ENCODE assay signal across 22 cellular contexts in genomic region chr7:84088669-84089278, GRCh38.
DNase-seq lines count a peak whose midpoint lies in the region; ATAC-seq and TF ChIP-seq lines count a peak whose summit lies in the region.
"Had no signal": no experiment of that assay in that cellular context is flagged by ENCODE, and none has a peak within 500 bp of the region (broad histone marks: within the 10 kb centered on the region; RNA-seq: fewer than 3 reads in every experiment).

No MANE protein-coding gene starts in this region.

- H3K4me3 Mint-ChIP-seq in HFFc6 (peak overlapping the region; percentile 33), WTC11 (no peak overlapping the region), H9 (no peak overlapping the region)
- H3K4me3 Mint-ChIP-seq: activated CD8-positive, alpha-beta T cell treated with anti-CD3 and anti-CD28 coated beads, Interleukin-2, amount 10 ng/mL, durations not matched to agents 7 days and 5 days; natural killer cell treated with Interleukin-12 subunit alpha and Interleukin-12 subunit beta and Interleukin-15 and Interleukin-18, amount 100 ng/mL, for 72 hours had no signal

- H3K4me1 ChIP-seq in mesenchymal stem cell (ENCODE audit: control insufficient read depth, insufficient read depth, low read depth, low read length) (no peaks in the 10 kb centered on the region), H9 (ENCODE audit: insufficient read depth, low read length) (peaks cover 4% of the 10 kb centered on the region; the same call in 1 of the 2 replicates)
- H3K4me1 ChIP-seq: psoas muscle, tibial nerve had no signal

- H3K79me2 ChIP-seq in H9 (ENCODE audit: insufficient read depth, low read length): no peaks in the 10 kb centered on the region

- H3K23ac ChIP-seq in mesenchymal stem cell (ENCODE audit: low read length in 2 of 2) (no peak overlapping the region), H9 (ENCODE audit: insufficient read length, low read depth, low read length) (no peak overlapping the region)

- CTCF ChIA-PET in WTC11 (lab: Charles Lee): no interaction called here

- no CpG with 5 or more reads among the region's 3 CpGs for WGBS in mesenchymal stem cell
- WGBS in H9 (ENCODE audit: extremely low coverage, insufficient read length, low lambda C conversion rate): no CpG with 5 or more reads among the region's 3 CpGs

- no peak overlapping the region for H3K9ac ChIP-seq in mesenchymal stem cell (ENCODE audit: low read length)
- no peak overlapping the region for H3K9ac ChIP-seq in H9 (ENCODE audit: extremely low read depth, insufficient read length, low read length)

- H4K91ac ChIP-seq in mesenchymal stem cell (ENCODE audit: low read length): no peak overlapping the region
- H4K91ac ChIP-seq in H9 (ENCODE audit: insufficient read length, low read depth, low read length): no peak overlapping the region

- TF ChIP-seq CTCF in HFFc6 (IDR thresholded peaks at IDR 0.05): no peak
- no peak for TF ChIP-seq CTCF in WTC11 (IDR thresholded peaks at IDR 0.05)
- no peak for TF ChIP-seq CTCF in H9 (conservative IDR thresholded peaks at IDR 0.05)

- H3K4me1 Mint-ChIP-seq in HFFc6 (ENCODE audit: low read depth) (peaks cover 47% of the 10 kb centered on the region), WTC11 (peaks cover 35% of the 10 kb centered on the region), H9 (peaks cover 28 to 29% of the 10 kb centered on the region in 2 experiments)

- no peak overlapping the region for H2BK20ac ChIP-seq in H9 (ENCODE audit: low read depth, low read length, poor library complexity, severe bottlenecking)

- H3K18ac ChIP-seq in mesenchymal stem cell (ENCODE audit: low read depth in 1 of 2, low read length in 2 of 2) (no peak overlapping the region), H9 (ENCODE audit: insufficient read length, low read depth, low read length) (no peak overlapping the region)

- H3K79me1 ChIP-seq in mesenchymal stem cell (replicated peaks; ENCODE audit: low read length, poor library complexity, severe bottlenecking) (peaks cover 3% of the 10 kb centered on the region), H9 (ENCODE audit: insufficient read depth, low read depth, low read length, poor library complexity, severe bottlenecking) (no peaks in the 10 kb centered on the region)

- H3K9me3 ChIP-seq in mesenchymal stem cell (ENCODE audit: control insufficient read depth, low read length): no peaks in the 10 kb centered on the region
- H3K9me3 ChIP-seq in H9 (ENCODE audit: control insufficient read depth, low read depth, low read length): no peaks in the 10 kb centered on the region
- H3K9me3 ChIP-seq: esophagus muscularis mucosa, psoas muscle, tibial nerve had no signal

- no peak for ATAC-seq in WTC11
- no peak for ATAC-seq in GM21526 (IDR thresholded peaks at IDR 0.05; ENCODE audit: low FRiP score, unreplicated experiment)
- ATAC-seq: activated CD8-positive, alpha-beta T cell treated with anti-CD3 and anti-CD28 coated beads, Interleukin-2, amount 10 ng/mL, durations not matched to agents 7 days and 5 days; left lobe of liver; natural killer cell treated with Interleukin-12 subunit alpha and Interleukin-12 subunit beta and Interleukin-15 and Interleukin-18, amount 100 ng/mL, for 72 hours; psoas muscle; stimulated activated naive CD8-positive, alpha-beta T cell treated with anti-CD3 and anti-CD28 coated beads, Interleukin-15, Interleukin-2, amounts not matched to agents 100 U/mL and 50 U/mL, for 24 hours had no signal

- H3K36me3 Mint-ChIP-seq in HFFc6 (ENCODE audit: low read depth): peaks cover 14% of the 10 kb centered on the region
- H3K36me3 Mint-ChIP-seq in WTC11: no peaks in the 10 kb centered on the region
- H3K36me3 Mint-ChIP-seq in H9 (ENCODE audit: insufficient read depth in 1 of 3, low read depth in 3 of 3): no peaks in the 10 kb centered on the region; a peak in 2 of 7 replicates
- H3K36me3 Mint-ChIP-seq: natural killer cell treated with Interleukin-12 subunit alpha and Interleukin-12 subunit beta and Interleukin-15 and Interleukin-18, amount 100 ng/mL, for 72 hours had no signal

- no peaks in the 10 kb centered on the region for H3K27me3 Mint-ChIP-seq in HFFc6 (ENCODE audit: insufficient read depth)
- no peaks in the 10 kb centered on the region for H3K27me3 Mint-ChIP-seq in WTC11 (ENCODE audit: low read depth)
- H3K27me3 Mint-ChIP-seq in H9 (ENCODE audit: low read depth): no peaks in the 10 kb centered on the region; the same call in none of the 2 replicates
- H3K27me3 Mint-ChIP-seq: natural killer cell treated with Interleukin-12 subunit alpha and Interleukin-12 subunit beta and Interleukin-15 and Interleukin-18, amount 100 ng/mL, for 72 hours had no signal

- H2BK120ac ChIP-seq in mesenchymal stem cell (ENCODE audit: low read depth, low read length) (no peak overlapping the region), H9 (ENCODE audit: low read depth, low read length, poor library complexity, severe bottlenecking) (no peak overlapping the region)

- no peak overlapping the region for H2AFZ ChIP-seq in mesenchymal stem cell (ENCODE audit: low read depth, low read length)
- no peak overlapping the region for H2AFZ ChIP-seq in H9 (ENCODE audit: low read length)

- H2BK5ac ChIP-seq in mesenchymal stem cell (ENCODE audit: low read depth, low read length, poor library complexity, severe bottlenecking): no peak overlapping the region
- no peak overlapping the region for H2BK5ac ChIP-seq in H9 (ENCODE audit: insufficient read length, low read length)

- H3K4ac ChIP-seq in mesenchymal stem cell (ENCODE audit: low read depth in 1 of 2, low read length in 2 of 2) (no peak overlapping the region), H9 (ENCODE audit: low read depth, low read length) (no peak overlapping the region)

- H4K20me1 ChIP-seq in H9 (ENCODE audit: control insufficient read depth, insufficient read depth, insufficient read length): no peaks in the 10 kb centered on the region

- H3K9me3 Mint-ChIP-seq in HFFc6 (no peaks in the 10 kb centered on the region), WTC11 (peaks cover 3% of the 10 kb centered on the region; the same call in 1 of the 2 replicates), H9 (no peaks in the 10 kb centered on the region)

- no peak overlapping the region for H2BK15ac ChIP-seq in mesenchymal stem cell (ENCODE audit: low read depth, poor library complexity, severe bottlenecking)
- H2BK15ac ChIP-seq in H9 (ENCODE audit: low read depth, low read length): no peak overlapping the region

- H2AK5ac ChIP-seq in mesenchymal stem cell (ENCODE audit: low read length, severe bottlenecking): no peak overlapping the region
- no peak overlapping the region for H2AK5ac ChIP-seq in H9 (ENCODE audit: insufficient read length, low read length)

- no peaks in the 10 kb centered on the region for H3K23me2 ChIP-seq in H9 (ENCODE audit: insufficient read length, low read depth, low read length, poor library complexity, severe bottlenecking)

- H2BK12ac ChIP-seq in mesenchymal stem cell (ENCODE audit: low read length in 2 of 2) (no peak overlapping the region), H9 (ENCODE audit: insufficient read length, low read depth, low read length) (no peak overlapping the region)

- H3K27me3 ChIP-seq in mesenchymal stem cell (ENCODE audit: control insufficient read depth in 1 of 2, insufficient read depth in 1 of 2, low read length in 2 of 2) (no peaks in the 10 kb centered on the region), H9 (ENCODE audit: insufficient read depth, low read length) (no peaks in the 10 kb centered on the region)
- H3K27me3 ChIP-seq: esophagus muscularis mucosa, tibial nerve had no signal

- DNase-seq in DMS53 treated with DMSO at 0.1 percent for 48 hours (lab: John Stamatoyannopoulos, UW; ENCODE audit: unreplicated experiment): peak; percentile 79
- DNase-seq in HFFc6: no peak
- DNase-seq in WTC11 (ENCODE audit: low spot score): no peak
- peak; percentile 53 for DNase-seq in mesenchymal stem cell
- DNase-seq in H9: no peak
- no peak for DNase-seq in iPS-NIHi7 (ENCODE audit: extremely low spot score)
- DNase-seq: activated CD8-positive, alpha-beta T cell treated with anti-CD3 and anti-CD28 coated beads, Interleukin-2, amount 10 ng/mL, durations not matched to agents 7 days and 5 days; activated naive CD4-positive, alpha-beta T cell treated with Interleukin-2 at 50 U/mL for 16 hours; activated T-cell treated with anti-CD3 and anti-CD28 coated beads, Interleukin-2, amount 50 U/mL, for 1 hour; anterior cingulate cortex; DND-41; effector CD4-positive, alpha-beta T cell; H7; NCI-H1694; psoas muscle; stimulated activated naive CD8-positive, alpha-beta T cell treated with anti-CD3 and anti-CD28 coated beads, Interleukin-15, Interleukin-2, amounts not matched to agents 100 U/mL and 50 U/mL, for 24 hours had no signal

- H3T11ph ChIP-seq in H9 (ENCODE audit: low read length): no peak overlapping the region

- no peak overlapping the region for H3K56ac ChIP-seq in H9 (ENCODE audit: insufficient read length, low read depth, low read length)

- peak overlapping the region; percentile 28; the same call in 1 of the 2 replicates for H3K27ac Mint-ChIP-seq in HFFc6
- peak overlapping the region; percentile 56 for H3K27ac Mint-ChIP-seq in WTC11
- H3K27ac Mint-ChIP-seq in H9: peak overlapping the region in 1 of 3 experiments; percentile 4; a peak in 2 of 7 replicates
- H3K27ac Mint-ChIP-seq: activated CD8-positive, alpha-beta T cell treated with anti-CD3 and anti-CD28 coated beads, Interleukin-2, amount 10 ng/mL, durations not matched to agents 7 days and 5 days; natural killer cell treated with Interleukin-12 subunit alpha and Interleukin-12 subunit beta and Interleukin-15 and Interleukin-18, amount 100 ng/mL, for 72 hours had no signal

- H3K14ac ChIP-seq in mesenchymal stem cell (ENCODE audit: low read length in 2 of 2) (no peak overlapping the region), H9 (ENCODE audit: insufficient read depth, low read length) (no peak overlapping the region)

- H3K4me2 ChIP-seq in mesenchymal stem cell (ENCODE audit: low read length, poor library complexity, severe bottlenecking): no peak overlapping the region
- H3K4me2 ChIP-seq in H9 (ENCODE audit: insufficient read depth, insufficient read length, low read length): no peak overlapping the region

- H3K4me3 ChIP-seq in mesenchymal stem cell (ENCODE audit: insufficient read depth in 1 of 2, low read depth in 1 of 2, low read length in 2 of 2): no peak overlapping the region
- H3K4me3 ChIP-seq: esophagus muscularis mucosa, psoas muscle, skin epidermis, tibial nerve had no signal

- H4K8ac ChIP-seq in mesenchymal stem cell (ENCODE audit: low read length) (no peak overlapping the region), H9 (replicated peaks; ENCODE audit: insufficient read length, low read depth, low read length) (no peak overlapping the region)

- H3K27ac ChIP-seq in mesenchymal stem cell (ENCODE audit: low read length, poor library complexity, severe bottlenecking) (no peak overlapping the region), H9 (ENCODE audit: insufficient read length, low read depth, low read length) (no peak overlapping the region)
- H3K27ac ChIP-seq: esophagus muscularis mucosa, psoas muscle, skin epidermis, tibial nerve had no signal

- no peak overlapping the region for H4K5ac ChIP-seq in H9 (ENCODE audit: insufficient read length, low read depth, low read length)

- no peaks in the 10 kb centered on the region for H3K36me3 ChIP-seq in mesenchymal stem cell (ENCODE audit: control insufficient read depth in 1 of 2, insufficient read depth in 2 of 2, low read depth in 1 of 2, low read length in 2 of 2)
- H3K36me3 ChIP-seq: esophagus muscularis mucosa, tibial nerve had no signal

- POLR2A ChIA-PET in WTC11 (lab: Charles Lee): no interaction called here

Comparison
In these comparisons a context has a peak if more than half of its experiments do, and no peak if none do; other contexts are left out.
1. DNase-seq: peak in DMS53 treated with DMSO at 0.1 percent for 48 hours (single experiment) and mesenchymal stem cell (single experiment); none in HFFc6 (single experiment), WTC11 (single experiment), H9 (single experiment) and iPS-NIHi7 (single experiment).